ENCODE assay signal across 15 cellular contexts in the genomic region with DNA sequence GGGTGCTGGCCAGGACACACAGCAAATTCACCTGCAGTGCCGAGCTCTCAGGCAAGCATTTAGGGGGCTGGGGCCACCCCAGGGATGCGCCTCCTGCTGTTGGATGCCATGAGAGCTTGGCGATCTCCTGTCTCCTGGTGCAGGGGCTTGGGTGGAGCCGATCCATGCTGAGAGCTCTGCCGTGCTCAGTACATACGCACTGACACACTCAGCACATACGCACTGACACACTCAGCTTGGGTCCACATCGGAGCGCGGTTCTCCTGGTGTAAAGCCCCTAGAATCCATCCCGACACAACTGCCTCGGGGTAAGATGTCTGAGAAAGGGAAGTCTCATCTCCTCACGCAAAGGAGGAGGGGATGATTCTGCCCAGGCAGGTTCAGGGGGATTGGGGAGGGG. TPM values are rescaled to one million over a fixed set of nuclear protein-coding genes. Genes with fewer than 3 reads are reported as not detected.
DNase-seq lines count a peak whose midpoint lies in the region; TF ChIP-seq lines count a peak whose summit lies in the region.
"Not testable (repeated sequence)": the region's sequence is repeated elsewhere in the genome, so short reads cannot be mapped to it uniquely, and the experiment has no call there.
"Had no signal": no experiment of that assay in that cellular context is flagged by ENCODE, and none has a peak within 500 bp of the region (broad histone marks: within the 10 kb centered on the region; RNA-seq: fewer than 3 reads in every experiment).

No MANE protein-coding gene starts in this region.

- H3K9me3 Mint-ChIP-seq in chondrocyte (ENCODE audit: low read depth); osteocyte (ENCODE audit: unreplicated experiment): not testable (repeated sequence)

- not testable (repeated sequence) for H3K27ac ChIP-seq in stomach

- not testable (repeated sequence) for TF ChIP-seq POLR2A in stomach (IDR thresholded peaks at IDR 0.05)

- not testable (repeated sequence) for H3K9me3 ChIP-seq in stomach

- H3K4me3 ChIP-seq in stomach, result not testable (repeated sequence)

- TF ChIP-seq EP300 in stomach (IDR thresholded peaks at IDR 0.05), result not testable (repeated sequence)

- not testable (repeated sequence) for H3K36me3 Mint-ChIP-seq in chondrocyte (ENCODE audit: low read depth); osteocyte (ENCODE audit: unreplicated experiment)

- H3K27me3 Mint-ChIP-seq in chondrocyte (ENCODE audit: low read depth) (peaks cover 23% of the 10 kb centered on the region), osteocyte (ENCODE audit: unreplicated experiment) (peaks cover 13% of the 10 kb centered on the region)

- H3K27me3 ChIP-seq in stomach, result peaks cover 0 to 64% (median 0%) of the 10 kb centered on the region in 3 donors

- intact Hi-C loops in stomach (cut with DNase I; ENCODE audit: low total_unique reads), result not testable (repeated sequence)

- DNase-seq in amniotic epithelial cell (ENCODE audit: low read depth) (peak; percentile 23), islet precursor cell (peak; percentile 15), osteocyte (ENCODE audit: extremely low spot score, unreplicated experiment) (peak; percentile 75), stomach (peak; percentile 11)
- not testable (repeated sequence) for DNase-seq in chondrocyte (ENCODE audit: low spot score)

- H3K4me1 ChIP-seq in stomach, result not testable (repeated sequence)

- H3K4me3 Mint-ChIP-seq in chondrocyte (ENCODE audit: unreplicated experiment), result peak overlapping the region; percentile 41
- not testable (repeated sequence) for H3K4me3 Mint-ChIP-seq in osteocyte (ENCODE audit: unreplicated experiment)

- 68 to 88% (median 76%) methylated on average over 4 to 13 of the region's 13 CpGs for WGBS in stomach, 5 donors

- not testable (repeated sequence) for TF ChIP-seq CTCF in chondrocyte (IDR thresholded peaks at IDR 0.05); osteocyte (IDR thresholded peaks at IDR 0.05); stomach (IDR thresholded peaks at IDR 0.05)

- H3K4me1 Mint-ChIP-seq in chondrocyte (ENCODE audit: low read depth), result peaks cover 35% of the 10 kb centered on the region
- not testable (repeated sequence) for H3K4me1 Mint-ChIP-seq in osteocyte (ENCODE audit: unreplicated experiment)

- peak overlapping the region; percentile 86 for H3K27ac Mint-ChIP-seq in chondrocyte (ENCODE audit: unreplicated experiment)
- not testable (repeated sequence) for H3K27ac Mint-ChIP-seq in osteocyte (ENCODE audit: unreplicated experiment)

- H3K36me3 ChIP-seq in stomach, result not testable (repeated sequence)

RNA-seq across cellular contexts. Expression of a gene that starts 10.3 kb away (rescaled TPM):
- 0.50 TPM in 1 of 3 replicates, not detected in the others for total RNA-seq in chondrocyte
- not detected in 2 replicates for total RNA-seq in osteocyte
- total RNA-seq in stomach, result not detected
- polyA plus RNA-seq in stomach, result not detected
- total RNA-seq: A172; A673; Calu3; CD4-positive, alpha-beta memory T cell; Daoy; G401; GM23338; H4; H9 had no signal
- polyA plus RNA-seq: BJ; CD4-positive, alpha-beta memory T cell; GM23338 had no signal

RNA-seq across cellular contexts. Expression of a gene that starts 14.4 kb away (rescaled TPM):
- 0.60 TPM in 1 of 3 replicates, not detected in the others for total RNA-seq in chondrocyte
- not detected in 2 replicates for total RNA-seq in osteocyte
- total RNA-seq in stomach, result not detected
- not detected for polyA plus RNA-seq in stomach
- total RNA-seq: A673; Calu3; CD4-positive, alpha-beta memory T cell; Daoy; G401; GM23338; H4; H9 had no signal
- polyA plus RNA-seq: BJ; CD4-positive, alpha-beta memory T cell had no signal

RNA-seq across cellular contexts. Expression of a gene that starts 25.9 kb away (rescaled TPM):
- total RNA-seq in chondrocyte, result not detected in 3 replicates
- not detected in 2 replicates for total RNA-seq in osteocyte
- not detected for total RNA-seq in stomach
- polyA plus RNA-seq in stomach, result not detected
- total RNA-seq: A172; A673; CD4-positive, alpha-beta memory T cell; Daoy; G401; GM23338; H9 had no signal
- polyA plus RNA-seq: BJ; CD4-positive, alpha-beta memory T cell; GM23338 had no signal

RNA-seq across cellular contexts. Expression of a gene that starts 35.1 kb away (rescaled TPM):
- total RNA-seq in chondrocyte, result 22.7 to 24.6 TPM (median 24.4 TPM) in 3 replicates
- total RNA-seq in osteocyte, result 33.4 and 35.6 TPM in 2 replicates
- 10 to 100 TPM in 3 of 5 donors, 1 to 10 TPM in 2; 1.8 to 46.3 (median 36.2) TPM for total RNA-seq in stomach
- 10 to 100 TPM; 35.7 to 54.7 (median 44.0) TPM for polyA plus RNA-seq in stomach

RNA-seq across cellular contexts. Expression of a gene that starts 56.0 kb away (rescaled TPM):
- total RNA-seq in chondrocyte, result 9.1 to 19.6 TPM (median 19.5 TPM) in 3 replicates
- total RNA-seq in osteocyte, result 19.5 and 21.1 TPM in 2 replicates
- total RNA-seq in stomach, result 10 to 100 TPM; 11.6 to 22.8 (median 15.4) TPM
- polyA plus RNA-seq in stomach, result 1 to 10 TPM; 5.3 to 7.4 (median 6.8) TPM
